Comparison of ENCODE assay signal across 8 cellular contexts in genomic region chr7:131104611-131105293, GRCh38.
DNase-seq lines count a peak whose midpoint lies in the region; ATAC-seq lines count a peak whose summit lies in the region.

No MANE protein-coding gene starts in this region.

- H3K4me3 Mint-ChIP-seq in T-cell: peak overlapping the region; percentile 84 to 86 (median 85)

- ATAC-seq in T-cell (replicated peaks in 1 of 4): no peak
- no peak for ATAC-seq in GM18858 (IDR thresholded peaks at IDR 0.05; ENCODE audit: unreplicated experiment)
- ATAC-seq in GM18498 (IDR thresholded peaks at IDR 0.05; ENCODE audit: unreplicated experiment): no peak
- ATAC-seq in GM19351 (IDR thresholded peaks at IDR 0.05; ENCODE audit: unreplicated experiment): no peak

- H3K27ac Mint-ChIP-seq in T-cell: peak overlapping the region; percentile 76 to 92

- H3K36me3 ChIP-seq in ES-I3 (ENCODE audit: insufficient read depth, low read length): no peaks in the 10 kb centered on the region
- H3K36me3 ChIP-seq in rectal smooth muscle tissue (ENCODE audit: control insufficient read depth, insufficient read depth, low read length): peaks cover 2% of the 10 kb centered on the region

- no peaks in the 10 kb centered on the region for H3K9me3 ChIP-seq in ES-I3 (ENCODE audit: control insufficient read depth, insufficient read depth, low read length)

- H3K4me1 ChIP-seq in ES-I3 (ENCODE audit: insufficient read depth, low read length) (peaks cover 13% of the 10 kb centered on the region), rectal smooth muscle tissue (ENCODE audit: control insufficient read depth, insufficient read depth, low read length) (peaks cover 24% of the 10 kb centered on the region)

- DNase-seq in T-cell: peak in 1 of 34 experiments; percentile 20
- peak; percentile 38 for DNase-seq in fibroblast of gingiva (ENCODE audit: low read depth)
- DNase-seq in NCI-H1436 treated with DMSO at 0.1 percent for 48 hours (lab: John Stamatoyannopoulos, UW): no peak

- no peaks in the 10 kb centered on the region for H3K27me3 ChIP-seq in rectal smooth muscle tissue (ENCODE audit: control insufficient read depth, insufficient read depth, low read length)

- peak overlapping the region; percentile 72 for H3K27ac ChIP-seq in rectal smooth muscle tissue (ENCODE audit: low read depth, low read length)

- H3K9ac ChIP-seq in ES-I3 (ENCODE audit: low read depth, low read length) (peak overlapping the region; percentile 77; the same call in 1 of the 2 replicates), rectal smooth muscle tissue (ENCODE audit: low read length) (no peak overlapping the region)

- no peaks in the 10 kb centered on the region for H3K9me3 Mint-ChIP-seq in T-cell

- peaks cover 48% of the 10 kb centered on the region for H3K36me3 Mint-ChIP-seq in T-cell

- CTCF ChIA-PET in T-cell (lab: Charles Lee): interaction anchor here (0.6 to 1.5 kb wide), 3 partner anchors 9 to 268 kb away, joined by 3 to 6 read pairs (median 4); no protein-coding TSS in a partner anchor

- peaks cover 71 to 76% (median 71%) of the 10 kb centered on the region in 3 donors for H3K4me1 Mint-ChIP-seq in T-cell

- POLR2A ChIA-PET in T-cell (lab: Charles Lee): interaction anchor here (0.5 to 2.8 kb wide), 10 partner anchors 8 to 232 kb away, joined by 3 to 28 read pairs (median 4); no protein-coding TSS in a partner anchor

- H3K4me3 ChIP-seq in rectal smooth muscle tissue (ENCODE audit: low read length): peak overlapping the region; percentile 56

- no peaks in the 10 kb centered on the region for H3K27me3 Mint-ChIP-seq in T-cell
